In the genomic region with DNA sequence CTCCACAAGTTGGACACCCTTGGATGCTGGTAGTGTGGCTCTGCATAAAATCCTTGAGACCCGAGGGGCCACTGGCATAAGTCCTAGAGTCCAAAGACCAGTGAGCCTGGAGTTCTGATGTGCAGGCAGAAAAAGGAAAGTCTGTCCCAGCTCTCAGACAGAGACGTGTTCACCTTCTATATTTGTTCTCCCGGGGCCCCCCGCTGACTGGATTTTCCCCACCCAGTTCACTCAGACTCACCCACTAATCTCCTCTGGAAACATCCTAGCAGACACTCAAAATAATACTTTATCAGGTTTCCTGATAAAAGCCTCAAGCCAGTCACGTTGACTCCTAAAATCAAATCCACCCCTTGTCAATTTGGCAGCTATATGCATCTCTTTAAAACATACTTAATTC, we compare ENCODE assay signal across 18 cellular contexts.
DNase-seq lines count a peak whose midpoint lies in the region; ATAC-seq and TF ChIP-seq lines count a peak whose summit lies in the region.
"Had no signal": no experiment of that assay in that cellular context is flagged by ENCODE, and none has a peak within 500 bp of the region (broad histone marks: within the 10 kb centered on the region; RNA-seq: fewer than 3 reads in every experiment).

No MANE protein-coding gene starts in this region.

- no peaks in the 10 kb centered on the region for H4K20me1 ChIP-seq in OCI-LY3 (ENCODE audit: insufficient read depth, low read length)

- H3K4me3 Mint-ChIP-seq in chondrocyte (ENCODE audit: unreplicated experiment), result no peak overlapping the region
- H3K4me3 Mint-ChIP-seq: CD4-positive, alpha-beta memory T cell; HFFc6 had no signal

- H3K9me3 Mint-ChIP-seq in chondrocyte (ENCODE audit: low read depth), result no peaks in the 10 kb centered on the region

- no peaks in the 10 kb centered on the region for H3K79me2 ChIP-seq in OCI-LY3 (ENCODE audit: low read length)

- peak overlapping the region; percentile 57 for H3K27ac Mint-ChIP-seq in chondrocyte (ENCODE audit: unreplicated experiment)
- H3K27ac Mint-ChIP-seq: CD4-positive, alpha-beta memory T cell; HFFc6 had no signal

- 73% methylated on average over 5 of the region's 5 CpGs for WGBS in suprapubic skin

- no peaks in the 10 kb centered on the region for H3K27me3 Mint-ChIP-seq in chondrocyte (ENCODE audit: low read depth)
- H3K27me3 Mint-ChIP-seq: CD4-positive, alpha-beta memory T cell had no signal

- no peaks in the 10 kb centered on the region for H3K36me3 ChIP-seq in right atrium auricular region
- H3K36me3 ChIP-seq in OCI-LY3 (replicated peaks; ENCODE audit: low read depth, low read length), result no peaks in the 10 kb centered on the region
- no peaks in the 10 kb centered on the region for H3K36me3 ChIP-seq in suprapubic skin
- H3K36me3 ChIP-seq: HAP-1 had no signal

- no peak overlapping the region for H3K4me2 ChIP-seq in OCI-LY3 (ENCODE audit: low read length)

- DNase-seq in left ventricle myocardium superior (no peak), right atrium auricular region (ENCODE audit: low spot score) (no peak), NCI-H69 (lab: John Stamatoyannopoulos, UW) (peak; percentile 48), chondrocyte (ENCODE audit: low spot score) (no peak), suprapubic skin (ENCODE audit: low spot score in 2 of 2) (no peak)
- DNase-seq: C1 segment of cervical spinal cord; Calu3; CD4-positive, alpha-beta memory T cell; COR-L47; DMS53; DMS79 treated with DMSO at 0.1 percent for 48 hours; GF-D8; GOT3; HFFc6 had no signal

- TF ChIP-seq CTCF in right atrium auricular region (IDR thresholded peaks at IDR 0.05) (no peak), OCI-LY3 (IDR thresholded peaks at IDR 0.05; ENCODE audit: low read depth, low read length) (no peak), chondrocyte (IDR thresholded peaks at IDR 0.05) (no peak), suprapubic skin (IDR thresholded peaks at IDR 0.05) (no peak)

- no peak overlapping the region for H3K9ac ChIP-seq in OCI-LY3 (ENCODE audit: low read length)

- H3K36me3 Mint-ChIP-seq in chondrocyte (ENCODE audit: low read depth), result no peaks in the 10 kb centered on the region
- H3K36me3 Mint-ChIP-seq: CD4-positive, alpha-beta memory T cell had no signal

- no peak for TF ChIP-seq POLR2A in suprapubic skin (IDR thresholded peaks at IDR 0.05)

- H3K4me3 ChIP-seq in right atrium auricular region, result peak overlapping the region in 1 of 2 donors; percentile 12
- H3K4me3 ChIP-seq in OCI-LY3 (ENCODE audit: low read length), result no peak overlapping the region
- H3K4me3 ChIP-seq in suprapubic skin, result no peak overlapping the region
- H3K4me3 ChIP-seq: HAP-1 had no signal

- no peaks in the 10 kb centered on the region for H3K4me1 ChIP-seq in right atrium auricular region
- no peaks in the 10 kb centered on the region for H3K4me1 ChIP-seq in OCI-LY3 (ENCODE audit: low read length)
- no peaks in the 10 kb centered on the region for H3K4me1 ChIP-seq in suprapubic skin
- H3K4me1 ChIP-seq: HAP-1 had no signal

- peak overlapping the region; percentile 18; the same call in 1 of the 2 replicates for H2AFZ ChIP-seq in OCI-LY3 (ENCODE audit: low read depth, low read length)

- TF ChIP-seq EP300 in suprapubic skin (IDR thresholded peaks at IDR 0.05), result no peak

- ATAC-seq in left ventricle myocardium superior, result peak; percentile 21
- ATAC-seq in HG03432 (IDR thresholded peaks at IDR 0.05; ENCODE audit: unreplicated experiment), result no peak
- ATAC-seq in HG03521 (IDR thresholded peaks at IDR 0.05; ENCODE audit: unreplicated experiment), result no peak

- no peaks in the 10 kb centered on the region for H3K9me3 ChIP-seq in right atrium auricular region
- H3K9me3 ChIP-seq in OCI-LY3 (ENCODE audit: insufficient read depth, low read length), result no peaks in the 10 kb centered on the region
- H3K9me3 ChIP-seq in suprapubic skin, result no peaks in the 10 kb centered on the region
- H3K9me3 ChIP-seq: HAP-1 had no signal

- H3K27me3 ChIP-seq in right atrium auricular region (no peaks in the 10 kb centered on the region), OCI-LY3 (ENCODE audit: low read depth, low read length) (no peaks in the 10 kb centered on the region), suprapubic skin (no peaks in the 10 kb centered on the region)

- H3K4me1 Mint-ChIP-seq in chondrocyte (ENCODE audit: low read depth), result peaks cover 9% of the 10 kb centered on the region
- H3K4me1 Mint-ChIP-seq: CD4-positive, alpha-beta memory T cell had no signal

- H3K27ac ChIP-seq in right atrium auricular region (peak overlapping the region in 1 of 2 donors; percentile 41), OCI-LY3 (ENCODE audit: low read length) (no peak overlapping the region), suprapubic skin (no peak overlapping the region)

- intact Hi-C loops in left ventricle myocardium superior (cut with micrococcal nuclease), result no loop called here
